In the genomic region with DNA sequence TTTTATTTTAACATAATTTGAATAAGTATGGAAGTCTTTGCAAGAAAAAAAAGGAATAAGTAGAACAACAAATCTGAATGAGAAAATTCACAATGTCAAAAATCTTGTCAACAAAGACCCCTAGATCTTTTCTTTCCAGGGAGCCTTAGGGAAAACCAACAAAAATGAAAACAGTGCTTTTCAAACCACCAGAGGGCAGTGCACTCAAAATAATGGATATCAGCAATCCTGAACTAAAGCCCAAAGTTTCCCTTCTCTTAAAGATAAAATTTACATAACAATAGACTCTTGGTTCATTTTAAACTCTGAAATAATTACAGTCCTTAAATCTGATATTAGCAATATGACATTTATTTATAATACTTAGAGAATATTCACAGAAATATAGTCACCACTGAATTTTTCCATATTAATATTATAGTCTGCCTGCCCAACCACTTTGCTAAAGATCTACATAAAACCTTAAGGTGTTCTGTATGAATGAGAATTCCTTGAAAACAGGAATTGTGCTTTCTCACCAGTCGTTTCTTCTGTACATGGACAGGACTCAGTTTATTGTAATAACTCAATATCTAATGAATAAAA, we compare ENCODE assay signal across 8 cellular contexts.
DNase-seq lines count a peak whose midpoint lies in the region; ATAC-seq, FAIRE-seq and TF ChIP-seq lines count a peak whose summit lies in the region.

No MANE protein-coding gene starts in this region.

- H3K4me2 ChIP-seq in GM23248 (ENCODE audit: unreplicated experiment): no peak overlapping the region

- no peaks in the 10 kb centered on the region for H3K79me2 ChIP-seq in GM23248 (ENCODE audit: insufficient read depth)

- no peak overlapping the region for H2AFZ ChIP-seq in GM23248

- DNase-seq in GM23248 (peak; percentile 67), NCI-H2196 (lab: John Stamatoyannopoulos, UW; ENCODE audit: unreplicated experiment) (peak; percentile 47), astrocyte of the hippocampus (ENCODE audit: low read depth, low spot score) (peak; percentile 60), kidney (no peak), aorta (no peak)
- DNase-seq in stimulated activated naive CD4-positive, alpha-beta T cell treated with Interleukin-2 at 50 U/mL for 16 hours (lab: John Stamatoyannopoulos, UW): no peak

- in situ Hi-C loops in GM23248 (cut with MboI): loop anchor here (5.0 to 25.0 kb wide), 2 partner anchors 312 to 582 kb away; no protein-coding TSS in a partner anchor

- no peaks in the 10 kb centered on the region for H3K9me3 ChIP-seq in GM23248 (ENCODE audit: low read depth)
- no peaks in the 10 kb centered on the region for H3K9me3 ChIP-seq in kidney (ENCODE audit: control insufficient read depth in 1 of 2, low read length in 2 of 2)
- peaks cover 2% of the 10 kb centered on the region for H3K9me3 ChIP-seq in aorta (ENCODE audit: control insufficient read depth, low read length)

- no peaks in the 10 kb centered on the region for H3K9me2 ChIP-seq in GM23248 (ENCODE audit: insufficient read depth)

- 0% methylated on average over 1 of the region's 1 CpG for WGBS in GM23248 (ENCODE audit: low coverage in 1 of 2, low lambda C conversion rate in 2 of 2, missing lambda C conversion rate in 2 of 2), 2 experiments
- 19 to 28% methylated on average over 1 of the region's 1 CpG for WGBS in aorta, 2 donors

- H3K9ac ChIP-seq in GM23248: no peak overlapping the region
- no peak overlapping the region for H3K9ac ChIP-seq in kidney (ENCODE audit: low read length in 2 of 2)

- ATAC-seq in aorta (ENCODE audit: low FRiP score) (peak; percentile 56), HG03354 (IDR thresholded peaks at IDR 0.05; ENCODE audit: poor library complexity, severe bottlenecking, unreplicated experiment) (no peak)

- no peaks in the 10 kb centered on the region for H3K27me3 ChIP-seq in GM23248 (replicated peaks; ENCODE audit: insufficient read depth)
- H3K27me3 ChIP-seq in aorta (ENCODE audit: control insufficient read depth in 1 of 2, insufficient read depth in 2 of 2, low read length in 1 of 2): no peaks in the 10 kb centered on the region

- H3K27ac ChIP-seq in C4-2B (no peak overlapping the region), GM23248 (no peak overlapping the region), kidney (ENCODE audit: low read depth in 2 of 2, low read length in 2 of 2) (no peak overlapping the region), aorta (ENCODE audit: low read depth in 1 of 2, low read length in 2 of 2) (no peak overlapping the region)

- H3K36me3 ChIP-seq in GM23248 (ENCODE audit: low read depth) (no peaks in the 10 kb centered on the region), kidney (ENCODE audit: control insufficient read depth in 1 of 2, insufficient read depth in 2 of 2, low read length in 2 of 2) (no peaks in the 10 kb centered on the region), aorta (ENCODE audit: control insufficient read depth in 1 of 2, insufficient read depth in 2 of 2, low read length in 1 of 2) (no peaks in the 10 kb centered on the region)

- intact Hi-C loops in kidney (cut with DNase I): loop anchor here (5.0 kb wide), 1 partner anchor 307 kb away; no protein-coding TSS in a partner anchor
- intact Hi-C loops in aorta (cut with DNase I): loop anchor here (2.0 kb wide), 1 partner anchor 312 kb away; no protein-coding TSS in a partner anchor

- H3F3A ChIP-seq in GM23248 (ENCODE audit: insufficient read depth): no peaks in the 10 kb centered on the region

- peak; percentile 97 for FAIRE-seq in kidney (lab: Jason Lieb, UNC)

- H3K4me3 ChIP-seq in GM23248 (no peak overlapping the region), kidney (ENCODE audit: low read length in 2 of 2) (no peak overlapping the region), aorta (ENCODE audit: low read length in 2 of 2) (no peak overlapping the region)

- H3K4me1 ChIP-seq in GM23248 (ENCODE audit: insufficient read depth) (no peaks in the 10 kb centered on the region), kidney (ENCODE audit: control insufficient read depth in 1 of 2, insufficient read depth in 1 of 2, low read depth in 1 of 2, low read length in 2 of 2) (no peaks in the 10 kb centered on the region), aorta (ENCODE audit: control insufficient read depth in 1 of 2, insufficient read depth in 2 of 2, low read length in 2 of 2) (no peaks in the 10 kb centered on the region)

- no peaks in the 10 kb centered on the region for H4K20me1 ChIP-seq in GM23248 (ENCODE audit: insufficient read depth)

- TF ChIP-seq CTCF in C4-2B (conservative IDR thresholded peaks at IDR 0.05): peak; percentile 80
- TF ChIP-seq CTCF in kidney (IDR thresholded peaks at IDR 0.05; ENCODE audit: borderline replicate concordance, extremely low read depth, insufficient read depth): peak; percentile 53

Comparison
In these comparisons a context has a peak if more than half of its experiments do, and no peak if none do; other contexts are left out.
1. DNase-seq: peak in GM23248 (single experiment), NCI-H2196 (single experiment) and astrocyte of the hippocampus (single experiment); none in kidney (single experiment), aorta (0 of 2) and stimulated activated naive CD4-positive, alpha-beta T cell treated with Interleukin-2 at 50 U/mL for 16 hours (single experiment).